ENCODE assay signal across 13 cellular contexts in the genomic region with DNA sequence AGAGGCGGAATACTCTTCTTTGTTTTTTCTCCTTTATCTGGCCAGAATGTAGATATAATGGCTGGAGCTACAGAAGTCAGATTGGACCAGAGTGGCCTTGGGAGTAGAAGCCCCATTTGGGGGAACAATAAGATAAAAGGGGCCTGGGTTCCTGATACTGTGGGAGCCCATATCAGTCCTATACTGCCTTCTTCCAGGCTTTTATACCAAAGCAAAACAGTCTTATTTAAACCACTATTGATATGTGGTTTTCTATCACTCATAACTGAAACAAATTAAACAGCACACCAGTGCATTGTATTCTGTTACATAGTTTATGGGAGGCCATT. TPM values are rescaled to one million over a fixed set of nuclear protein-coding genes. Genes with fewer than 3 reads are reported as not detected.
DNase-seq lines count a peak whose midpoint lies in the region; ATAC-seq and TF ChIP-seq lines count a peak whose summit lies in the region.
"Had no signal": no experiment of that assay in that cellular context is flagged by ENCODE, and none has a peak within 500 bp of the region (broad histone marks: within the 10 kb centered on the region; RNA-seq: fewer than 3 reads in every experiment).

No MANE protein-coding gene starts in this region.

- no peaks in the 10 kb centered on the region for H4K20me1 ChIP-seq in GM23248 (ENCODE audit: insufficient read depth)
- H4K20me1 ChIP-seq in smooth muscle cell (ENCODE audit: low read depth): no peaks in the 10 kb centered on the region

- peak overlapping the region; percentile 61 for H3K4me3 ChIP-seq in GM23248
- no peak overlapping the region for H3K4me3 ChIP-seq in ascending aorta
- H3K4me3 ChIP-seq in smooth muscle cell: no peak overlapping the region

- intact Hi-C loops in ascending aorta (cut with DNase I): no loop called here

- H2AFZ ChIP-seq in GM23248: peak overlapping the region; percentile 47
- H2AFZ ChIP-seq in smooth muscle cell (ENCODE audit: low read depth): peak overlapping the region; percentile 34

- peak overlapping the region; percentile 82 for H3K4me2 ChIP-seq in GM23248 (ENCODE audit: unreplicated experiment)
- H3K4me2 ChIP-seq in smooth muscle cell: peak overlapping the region; percentile 78

- no peaks in the 10 kb centered on the region for H3K9me2 ChIP-seq in GM23248 (ENCODE audit: insufficient read depth)

- H3K79me2 ChIP-seq in GM23248 (ENCODE audit: insufficient read depth) (no peaks in the 10 kb centered on the region), smooth muscle cell (ENCODE audit: low read depth) (no peaks in the 10 kb centered on the region)

- in situ Hi-C loops in GM23248 (cut with MboI): no loop called here

- no peak for TF ChIP-seq CTCF in ascending aorta (IDR thresholded peaks at IDR 0.05)
- TF ChIP-seq CTCF in smooth muscle cell (IDR thresholded peaks at IDR 0.05; ENCODE audit: borderline replicate concordance, insufficient read depth, poor library complexity, severe bottlenecking): no peak

- no peak for DNase-seq in GM23248
- no peak for DNase-seq in ascending aorta (ENCODE audit: low spot score in 2 of 2)
- no peak for DNase-seq in smooth muscle cell (lab: John Stamatoyannopoulos, UW; ENCODE audit: unreplicated experiment)
- DNase-seq in SKM-1 treated with dmso at 0.1 percent for 144 hours (lab: John Stamatoyannopoulos, UW; ENCODE audit: unreplicated experiment): no peak
- DNase-seq in effector CD4-positive, alpha-beta T cell: no peak
- DNase-seq: activated B cell treated with CpG ODN at 0.5 μM for 24 hours; activated CD8-positive, alpha-beta memory T cell treated with anti-CD3 and anti-CD28 coated beads, Interleukin-2, amount 50 U/mL, for 48 hours; AML-193; DMS153 had no signal

- H3K27me3 ChIP-seq in GM23248 (replicated peaks; ENCODE audit: insufficient read depth): no peaks in the 10 kb centered on the region
- no peaks in the 10 kb centered on the region for H3K27me3 ChIP-seq in ascending aorta
- H3K27me3 ChIP-seq in layer of hippocampus (ENCODE audit: control insufficient read depth, insufficient read depth, low read length): no peaks in the 10 kb centered on the region
- H3K27me3 ChIP-seq in smooth muscle cell (ENCODE audit: low read depth): no peaks in the 10 kb centered on the region

- H3K4me1 ChIP-seq in GM23248 (ENCODE audit: insufficient read depth): peaks cover 34% of the 10 kb centered on the region
- peaks cover 9 to 14% of the 10 kb centered on the region in 2 donors for H3K4me1 ChIP-seq in ascending aorta
- peaks cover 7% of the 10 kb centered on the region for H3K4me1 ChIP-seq in smooth muscle cell (ENCODE audit: low read depth)

- H3K9ac ChIP-seq in GM23248 (peak overlapping the region; percentile 83), smooth muscle cell (ENCODE audit: low read depth) (peak overlapping the region; percentile 57)

- ATAC-seq in HG02763 (IDR thresholded peaks at IDR 0.05; ENCODE audit: unreplicated experiment) (no peak), HG03378 (IDR thresholded peaks at IDR 0.05; ENCODE audit: unreplicated experiment) (no peak)

- H3F3A ChIP-seq in GM23248 (ENCODE audit: insufficient read depth) (peaks cover 42% of the 10 kb centered on the region), smooth muscle cell (ENCODE audit: low read depth) (peaks cover 17% of the 10 kb centered on the region)

- H3K36me3 ChIP-seq in GM23248 (ENCODE audit: low read depth) (no peaks in the 10 kb centered on the region), ascending aorta (no peaks in the 10 kb centered on the region), smooth muscle cell (ENCODE audit: low read depth) (no peaks in the 10 kb centered on the region)

- H3K9me3 ChIP-seq in GM23248 (ENCODE audit: low read depth): no peaks in the 10 kb centered on the region
- H3K9me3 ChIP-seq in ascending aorta: no peaks in the 10 kb centered on the region
- H3K9me3 ChIP-seq in smooth muscle cell (replicated peaks; ENCODE audit: low read depth): no peaks in the 10 kb centered on the region

- 100% methylated on average over 1 of the region's 1 CpG for WGBS in GM23248 (ENCODE audit: low coverage in 1 of 2, low lambda C conversion rate in 2 of 2, missing lambda C conversion rate in 2 of 2), 2 experiments
- WGBS in smooth muscle cell (ENCODE audit: low lambda C conversion rate): 97% methylated on average over 1 of the region's 1 CpG

- H3K27ac ChIP-seq in GM23248 (peak overlapping the region; percentile 98), ascending aorta (peak overlapping the region; percentile 63 to 74), layer of hippocampus (ENCODE audit: low read depth, low read length) (peak overlapping the region; percentile 30), smooth muscle cell (ENCODE audit: low read depth) (peak overlapping the region; percentile 96)

RNA-seq across cellular contexts. Expression of gene SPAAR, which starts 14.3 kb away (rescaled TPM):
- not detected in 2 replicates for total RNA-seq in GM23248 (2014; rRNA removed; shearing (Covaris generic))
- polyA plus RNA-seq in GM23248 (2016; fragmentation: Nextera tagmentation; extraction: Ambion mirVana) (0.23 and 0.39 TPM in 2 replicates), smooth muscle cell (0.26 TPM in 2 replicates)
- total RNA-seq in ascending aorta (4.0 TPM), smooth muscle cell (not detected in 2 replicates)
- total RNA-seq: activated B cell treated with CpG ODN at 0.5 μM for 24 hours, M059J had no signal

RNA-seq across cellular contexts. Expression of gene HRCT1, which starts 17.6 kb away (rescaled TPM):
- total RNA-seq in GM23248 (2014; rRNA removed; shearing (Covaris generic)): 0.76 and 1.2 TPM in 2 replicates
- polyA plus RNA-seq in GM23248 (2016; fragmentation: Nextera tagmentation; extraction: Ambion mirVana) (3.4 and 3.6 TPM in 2 replicates), smooth muscle cell (0.45 TPM in 1 of 2 replicates, not detected in the other)
- total RNA-seq in ascending aorta (32.7 TPM), smooth muscle cell (1.1 TPM in 1 of 2 replicates, not detected in the other)
- total RNA-seq: activated B cell treated with CpG ODN at 0.5 μM for 24 hours had no signal

RNA-seq across cellular contexts. Expression of gene OR2S2, which starts 34.4 kb away (rescaled TPM):
- total RNA-seq in GM23248 (2014; rRNA removed; shearing (Covaris generic)): 0.11 TPM in 1 of 2 replicates, not detected in the other
- polyA plus RNA-seq in GM23248 (2016; fragmentation: Nextera tagmentation; extraction: Ambion mirVana) (0.30 and 0.67 TPM in 2 replicates), smooth muscle cell (0.21 TPM in 1 of 2 replicates, not detected in the other)
- total RNA-seq in ascending aorta (not detected), smooth muscle cell (0.13 TPM in 1 of 2 replicates, not detected in the other)
- total RNA-seq: activated B cell treated with CpG ODN at 0.5 μM for 24 hours, M059J had no signal

RNA-seq across cellular contexts. Expression of gene OR13J1, which starts 53.4 kb away (rescaled TPM):
- not detected in 2 replicates for total RNA-seq in GM23248 (2014; rRNA removed; shearing (Covaris generic))
- polyA plus RNA-seq in GM23248 (2016; fragmentation: Nextera tagmentation; extraction: Ambion mirVana) (not detected in 2 replicates), smooth muscle cell (not detected in 2 replicates)
- total RNA-seq in ascending aorta (not detected), smooth muscle cell (not detected in 2 replicates)
- total RNA-seq: activated B cell treated with CpG ODN at 0.5 μM for 24 hours, M059J had no signal

Comparison
In these comparisons a context has a peak if more than half of its experiments do, and no peak if none do; other contexts are left out.
1. H3K27ac ChIP-seq: peak in every context shown above with its lines; median percentile 98 in GM23248; 96 in smooth muscle cell; 68 in ascending aorta; 30 in layer of hippocampus.
2. RNA of gene HRCT1, which starts 17.6 kb away (total RNA-seq): 32.7 TPM in ascending aorta (single experiment); 0.76 to 1.2 TPM in GM23248 and 1.1 TPM in smooth muscle cell; every median in the first group is over 10 times any median in the second.